In genomic region chr9:80811003-80811402, GRCh38 we compare ENCODE assay signal across 16 cellular contexts.
"Had no signal": no experiment of that assay in that cellular context is flagged by ENCODE, and none has a peak within 500 bp of the region (broad histone marks: within the 10 kb centered on the region; RNA-seq: fewer than 3 reads in every experiment).

No MANE protein-coding gene starts in this region.

- H3K4me1 Mint-ChIP-seq: activated naive CD4-positive, alpha-beta T cell treated with anti-CD3 and anti-CD28 coated beads, Interleukin-2, amount 10 ng/mL, durations not matched to agents 7 days and 5 days; memory B cell; naive thymus-derived CD4-positive, alpha-beta T cell; stimulated activated memory B cell treated with anti-CD40 and anti-IgM and Interleukin-4, amounts not matched to agents 10 μg/mL and 1 μg/mL and 100 μg/mL, for 72 hours; T-cell had no signal

- H3K27me3 ChIP-seq: esophagus muscularis mucosa, gastroesophageal sphincter, left lung, thyroid gland, uterus had no signal

- DNase-seq: activated CD4-positive, alpha-beta T cell treated with anti-CD3 and anti-CD28 coated beads, Interleukin-2, amount 50 U/mL, for 48 hours; activated CD4-positive, CD25-positive, alpha-beta regulatory T cell treated with anti-CD3 and anti-CD28 coated beads, Interleukin-2, amount 50 U/mL, for 72 hours; activated naive CD4-positive, alpha-beta T cell treated with anti-CD3 and anti-CD28 coated beads, Interleukin-2, amount 10 ng/mL, durations not matched to agents 7 days and 5 days; central memory CD4-positive, alpha-beta T cell; left lung; mucosa of descending colon; naive thymus-derived CD4-positive, alpha-beta T cell; stimulated activated CD4-positive, alpha-beta T cell treated with anti-CD3 and anti-CD28 coated beads, Interleukin-2, amount 100 ng/mL, for 48 hours; T-cell; uterus had no signal

- H3K4me3 ChIP-seq: coronary artery, esophagus muscularis mucosa, gastroesophageal sphincter, left lung, mucosa of descending colon, thyroid gland, uterus had no signal

- H3K36me3 Mint-ChIP-seq: activated naive CD4-positive, alpha-beta T cell treated with anti-CD3 and anti-CD28 coated beads, Interleukin-2, amount 10 ng/mL, durations not matched to agents 7 days and 5 days; naive thymus-derived CD4-positive, alpha-beta T cell; T-cell had no signal

- H3K9me3 Mint-ChIP-seq: memory B cell had no signal

- H3K27ac Mint-ChIP-seq: activated naive CD4-positive, alpha-beta T cell treated with anti-CD3 and anti-CD28 coated beads, Interleukin-2, amount 10 ng/mL, durations not matched to agents 7 days and 5 days; memory B cell; naive thymus-derived CD4-positive, alpha-beta T cell; stimulated activated memory B cell treated with anti-CD40 and anti-IgM and Interleukin-4, amounts not matched to agents 10 μg/mL and 1 μg/mL and 100 μg/mL, for 72 hours; T-cell had no signal

- H3K4me3 Mint-ChIP-seq: activated naive CD4-positive, alpha-beta T cell treated with anti-CD3 and anti-CD28 coated beads, Interleukin-2, amount 10 ng/mL, durations not matched to agents 7 days and 5 days; memory B cell; naive thymus-derived CD4-positive, alpha-beta T cell; stimulated activated memory B cell treated with anti-CD40 and anti-IgM and Interleukin-4, amounts not matched to agents 10 μg/mL and 1 μg/mL and 100 μg/mL, for 72 hours; T-cell had no signal

- H3K27ac ChIP-seq: coronary artery, esophagus muscularis mucosa, gastroesophageal sphincter, left lung, thyroid gland, uterus had no signal

- H3K27me3 Mint-ChIP-seq: activated naive CD4-positive, alpha-beta T cell treated with anti-CD3 and anti-CD28 coated beads, Interleukin-2, amount 10 ng/mL, durations not matched to agents 7 days and 5 days; memory B cell; naive thymus-derived CD4-positive, alpha-beta T cell; stimulated activated memory B cell treated with anti-CD40 and anti-IgM and Interleukin-4, amounts not matched to agents 10 μg/mL and 1 μg/mL and 100 μg/mL, for 72 hours; T-cell had no signal

- H3K9me3 ChIP-seq: esophagus muscularis mucosa, gastroesophageal sphincter, thyroid gland, uterus had no signal

- H3K36me3 ChIP-seq: esophagus muscularis mucosa, gastroesophageal sphincter, left lung, thyroid gland, uterus had no signal

- H3K4me1 ChIP-seq: left lung, thyroid gland, uterus had no signal

- ATAC-seq: gastroesophageal sphincter; left lung; mucosa of descending colon; naive thymus-derived CD4-positive, alpha-beta T cell; stimulated activated memory B cell treated with anti-CD40 and anti-IgM and Interleukin-4, amounts not matched to agents 10 μg/mL and 1 μg/mL and 100 μg/mL, for 72 hours; T-cell had no signal
